1 cellular context compared by ENCODE assay signal in the genomic region with DNA sequence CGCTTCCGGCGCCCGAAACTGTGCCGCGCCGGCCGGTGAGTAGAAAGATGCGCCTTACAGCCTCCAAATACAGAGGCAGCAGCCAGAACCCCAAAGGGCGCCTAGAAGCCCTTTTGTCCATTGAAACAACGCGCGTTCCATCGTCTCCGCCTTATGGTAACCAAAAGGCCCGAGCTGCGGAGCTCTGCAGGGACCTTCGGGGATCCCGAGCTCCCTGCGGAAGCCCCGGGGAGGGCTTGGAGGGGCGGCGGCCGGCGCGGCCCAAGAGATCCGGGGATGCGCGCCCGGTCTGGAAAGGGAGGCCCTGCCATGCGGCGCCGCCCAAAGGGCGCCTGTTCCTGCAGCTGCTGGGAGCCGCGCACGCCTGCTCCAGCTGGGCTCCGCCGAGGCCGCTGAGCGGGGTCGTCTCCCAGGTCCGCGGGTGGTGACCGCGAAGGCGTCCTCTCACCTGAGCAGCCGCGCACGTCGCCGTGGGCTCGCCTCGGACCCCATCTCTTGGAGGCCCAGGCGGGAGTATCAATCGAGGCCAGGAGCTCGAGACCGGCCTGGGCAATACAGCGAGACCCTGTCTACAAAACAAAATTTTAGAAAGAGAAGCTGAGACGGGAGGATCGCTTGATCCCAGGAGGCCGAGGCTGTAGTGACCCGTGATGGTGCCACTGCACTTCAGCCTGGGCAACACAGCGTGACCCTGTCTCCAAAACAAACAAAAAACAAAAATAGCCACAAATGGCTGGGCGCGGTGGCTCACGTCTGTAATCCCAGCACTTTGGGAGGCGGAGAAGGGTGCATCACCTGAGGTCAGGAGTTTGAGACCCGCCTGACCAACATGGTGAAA.
TF ChIP-seq lines count a peak whose summit lies in the region.

No MANE protein-coding gene starts in this region.

TF ChIP-seq in HEK293, 187 proteins besides CTCF, POLR2A, EP300 and RAD21 (continued from another document and continues in another):
- TF ChIP-seq ZNF18 (tag by site-specific recombination; IDR thresholded peaks at IDR 0.05) (no peak), ZNF248 (tag by site-specific recombination; IDR thresholded peaks at IDR 0.05) (no peak), ZNF155 (tag by site-specific recombination; IDR thresholded peaks at IDR 0.05) (no peak), ZNF324 (tag by site-specific recombination; IDR thresholded peaks at IDR 0.05) (no peak; the same call in 1 of the 2 replicates), ZNF221 (tag by site-specific recombination; IDR thresholded peaks at IDR 0.05; ENCODE audit: borderline replicate concordance) (no peak), ZNF677 (tag by site-specific recombination; IDR thresholded peaks at IDR 0.05) (no peak), ZSCAN30 (tag by site-specific recombination; IDR thresholded peaks at IDR 0.05) (peak; percentile 3; the same call in 1 of the 2 replicates), ZSCAN5A (tag by site-specific recombination; IDR thresholded peaks at IDR 0.05) (no peak), ZNF658 (tag by site-specific recombination; IDR thresholded peaks at IDR 0.05) (no peak), ZNF530 (tag by site-specific recombination; IDR thresholded peaks at IDR 0.05; ENCODE audit: low read depth) (no peak), ZNF416 (tag by site-specific recombination; IDR thresholded peaks at IDR 0.05) (no peak), ZNF549 (tag by site-specific recombination; IDR thresholded peaks at IDR 0.05) (no peak), PBX3 (CRISPR knock-in tag; IDR thresholded peaks at IDR 0.05) (no peak), ZNF404 (tag by site-specific recombination; IDR thresholded peaks at IDR 0.05) (no peak; the same call in 1 of the 2 replicates), KLF16 (tag by site-specific recombination; IDR thresholded peaks at IDR 0.05) (no peak; the same call in 1 of the 2 replicates), YY2 (tag by site-specific recombination; IDR thresholded peaks at IDR 0.05) (no peak), ZNF501 (tag by site-specific recombination; IDR thresholded peaks at IDR 0.05) (no peak), MZF1 (tag by site-specific recombination; IDR thresholded peaks at IDR 0.05; ENCODE audit: borderline replicate concordance) (no peak), SP3 (tag by site-specific recombination; IDR thresholded peaks at IDR 0.05) (0 out of 2 replicates have a peak, but pooled peaks have one; percentile 34), KLF8 (tag by site-specific recombination; IDR thresholded peaks at IDR 0.05) (no peak), ZNF654 (tag by site-specific recombination; IDR thresholded peaks at IDR 0.05; ENCODE audit: low read depth) (no peak), BCL11B (tag by site-specific recombination; IDR thresholded peaks at IDR 0.05; ENCODE audit: low read depth) (no peak), ZNF366 (tag by site-specific recombination; conservative IDR thresholded peaks at IDR 0.05) (no peak), ZNF394 (tag by site-specific recombination; IDR thresholded peaks at IDR 0.05; ENCODE audit: borderline replicate concordance) (0 out of 2 replicates have a peak, but pooled peaks have one; percentile 14), ZNF629 (tag by site-specific recombination; IDR thresholded peaks at IDR 0.05) (0 out of 2 replicates have a peak, but pooled peaks have one; percentile 24), ZNF544 (tag by site-specific recombination; IDR thresholded peaks at IDR 0.05) (no peak), ZNF521 (tag by site-specific recombination; IDR thresholded peaks at IDR 0.05) (no peak), ATF2 (tag by site-specific recombination; IDR thresholded peaks at IDR 0.05; ENCODE audit: low read depth) (no peak), YY1 (tag by site-specific recombination; IDR thresholded peaks at IDR 0.05) (no peak), ZFP37 (tag by site-specific recombination; IDR thresholded peaks at IDR 0.05) (peak; percentile 15; the same call in 1 of the 2 replicates), ZBTB8A (tag by site-specific recombination; IDR thresholded peaks at IDR 0.05) (peak; percentile 100), ZBTB17 (tag by site-specific recombination; IDR thresholded peaks at IDR 0.05) (0 out of 2 replicates have a peak, but pooled peaks have one; percentile 22)
- TF ChIP-seq, protein P1, sequence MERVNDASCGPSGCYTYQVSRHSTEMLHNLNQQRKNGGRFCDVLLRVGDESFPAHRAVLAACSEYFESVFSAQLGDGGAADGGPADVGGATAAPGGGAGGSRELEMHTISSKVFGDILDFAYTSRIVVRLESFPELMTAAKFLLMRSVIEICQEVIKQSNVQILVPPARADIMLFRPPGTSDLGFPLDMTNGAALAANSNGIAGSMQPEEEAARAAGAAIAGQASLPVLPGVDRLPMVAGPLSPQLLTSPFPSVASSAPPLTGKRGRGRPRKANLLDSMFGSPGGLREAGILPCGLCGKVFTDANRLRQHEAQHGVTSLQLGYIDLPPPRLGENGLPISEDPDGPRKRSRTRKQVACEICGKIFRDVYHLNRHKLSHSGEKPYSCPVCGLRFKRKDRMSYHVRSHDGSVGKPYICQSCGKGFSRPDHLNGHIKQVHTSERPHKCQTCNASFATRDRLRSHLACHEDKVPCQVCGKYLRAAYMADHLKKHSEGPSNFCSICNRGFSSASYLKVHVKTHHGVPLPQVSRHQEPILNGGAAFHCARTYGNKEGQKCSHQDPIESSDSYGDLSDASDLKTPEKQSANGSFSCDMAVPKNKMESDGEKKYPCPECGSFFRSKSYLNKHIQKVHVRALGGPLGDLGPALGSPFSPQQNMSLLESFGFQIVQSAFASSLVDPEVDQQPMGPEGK (tag by site-specific recombination; IDR thresholded peaks at IDR 0.05) = peak; percentile 73
- TF ChIP-seq, protein P2, sequence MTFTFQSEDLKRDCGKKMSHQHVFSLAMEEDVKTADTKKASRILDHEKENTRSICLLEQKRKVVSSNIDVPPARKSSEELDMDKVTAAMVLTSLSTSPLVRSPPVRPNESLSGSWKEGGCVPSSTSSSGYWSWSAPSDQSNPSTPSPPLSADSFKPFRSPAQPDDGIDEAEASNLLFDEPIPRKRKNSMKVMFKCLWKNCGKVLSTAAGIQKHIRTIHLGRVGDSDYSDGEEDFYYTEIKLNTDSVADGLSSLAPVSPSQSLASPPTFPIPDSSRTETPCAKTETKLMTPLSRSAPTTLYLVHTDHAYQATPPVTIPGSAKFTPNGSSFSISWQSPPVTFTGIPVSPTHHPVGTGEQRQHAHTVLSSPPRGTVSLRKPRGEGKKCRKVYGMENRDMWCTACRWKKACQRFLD (tag by site-specific recombination; IDR thresholded peaks at IDR 0.05) = peak; percentile 83; the same call in 1 of the 2 replicates
- TF ChIP-seq, protein P3, sequence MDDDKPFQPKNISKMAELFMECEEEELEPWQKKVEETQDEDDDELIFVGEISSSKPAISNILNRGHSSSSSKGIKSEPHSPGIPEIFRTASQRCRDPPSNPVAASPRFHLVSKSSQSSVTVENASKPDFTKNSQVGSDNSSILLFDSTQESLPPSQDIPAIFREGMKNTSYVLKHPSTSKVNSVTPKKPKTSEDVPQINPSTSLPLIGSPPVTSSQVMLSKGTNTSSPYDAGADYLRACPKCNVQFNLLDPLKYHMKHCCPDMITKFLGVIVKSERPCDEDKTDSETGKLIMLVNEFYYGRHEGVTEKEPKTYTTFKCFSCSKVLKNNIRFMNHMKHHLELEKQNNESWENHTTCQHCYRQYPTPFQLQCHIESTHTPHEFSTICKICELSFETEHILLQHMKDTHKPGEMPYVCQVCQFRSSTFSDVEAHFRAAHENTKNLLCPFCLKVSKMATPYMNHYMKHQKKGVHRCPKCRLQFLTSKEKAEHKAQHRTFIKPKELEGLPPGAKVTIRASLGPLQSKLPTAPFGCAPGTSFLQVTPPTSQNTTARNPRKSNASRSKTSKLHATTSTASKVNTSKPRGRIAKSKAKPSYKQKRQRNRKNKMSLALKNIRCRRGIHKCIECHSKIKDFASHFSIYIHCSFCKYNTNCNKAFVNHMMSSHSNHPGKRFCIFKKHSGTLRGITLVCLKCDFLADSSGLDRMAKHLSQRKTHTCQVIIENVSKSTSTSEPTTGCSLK (tag by site-specific recombination; IDR thresholded peaks at IDR 0.05) = no peak
- TF ChIP-seq, protein P4, sequence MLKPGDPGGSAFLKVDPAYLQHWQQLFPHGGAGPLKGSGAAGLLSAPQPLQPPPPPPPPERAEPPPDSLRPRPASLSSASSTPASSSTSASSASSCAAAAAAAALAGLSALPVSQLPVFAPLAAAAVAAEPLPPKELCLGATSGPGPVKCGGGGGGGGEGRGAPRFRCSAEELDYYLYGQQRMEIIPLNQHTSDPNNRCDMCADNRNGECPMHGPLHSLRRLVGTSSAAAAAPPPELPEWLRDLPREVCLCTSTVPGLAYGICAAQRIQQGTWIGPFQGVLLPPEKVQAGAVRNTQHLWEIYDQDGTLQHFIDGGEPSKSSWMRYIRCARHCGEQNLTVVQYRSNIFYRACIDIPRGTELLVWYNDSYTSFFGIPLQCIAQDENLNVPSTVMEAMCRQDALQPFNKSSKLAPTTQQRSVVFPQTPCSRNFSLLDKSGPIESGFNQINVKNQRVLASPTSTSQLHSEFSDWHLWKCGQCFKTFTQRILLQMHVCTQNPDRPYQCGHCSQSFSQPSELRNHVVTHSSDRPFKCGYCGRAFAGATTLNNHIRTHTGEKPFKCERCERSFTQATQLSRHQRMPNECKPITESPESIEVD (tag by site-specific recombination; IDR thresholded peaks at IDR 0.05) = no peak
- TF ChIP-seq, protein P5, sequence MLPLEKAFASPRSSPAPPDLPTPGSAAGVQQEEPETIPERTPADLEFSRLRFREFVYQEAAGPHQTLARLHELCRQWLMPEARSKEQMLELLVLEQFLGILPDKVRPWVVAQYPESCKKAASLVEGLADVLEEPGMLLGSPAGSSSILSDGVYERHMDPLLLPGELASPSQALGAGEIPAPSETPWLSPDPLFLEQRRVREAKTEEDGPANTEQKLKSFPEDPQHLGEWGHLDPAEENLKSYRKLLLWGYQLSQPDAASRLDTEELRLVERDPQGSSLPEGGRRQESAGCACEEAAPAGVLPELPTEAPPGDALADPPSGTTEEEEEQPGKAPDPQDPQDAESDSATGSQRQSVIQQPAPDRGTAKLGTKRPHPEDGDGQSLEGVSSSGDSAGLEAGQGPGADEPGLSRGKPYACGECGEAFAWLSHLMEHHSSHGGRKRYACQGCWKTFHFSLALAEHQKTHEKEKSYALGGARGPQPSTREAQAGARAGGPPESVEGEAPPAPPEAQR (tag by site-specific recombination; IDR thresholded peaks at IDR 0.05) = no peak
- TF ChIP-seq, protein P6, sequence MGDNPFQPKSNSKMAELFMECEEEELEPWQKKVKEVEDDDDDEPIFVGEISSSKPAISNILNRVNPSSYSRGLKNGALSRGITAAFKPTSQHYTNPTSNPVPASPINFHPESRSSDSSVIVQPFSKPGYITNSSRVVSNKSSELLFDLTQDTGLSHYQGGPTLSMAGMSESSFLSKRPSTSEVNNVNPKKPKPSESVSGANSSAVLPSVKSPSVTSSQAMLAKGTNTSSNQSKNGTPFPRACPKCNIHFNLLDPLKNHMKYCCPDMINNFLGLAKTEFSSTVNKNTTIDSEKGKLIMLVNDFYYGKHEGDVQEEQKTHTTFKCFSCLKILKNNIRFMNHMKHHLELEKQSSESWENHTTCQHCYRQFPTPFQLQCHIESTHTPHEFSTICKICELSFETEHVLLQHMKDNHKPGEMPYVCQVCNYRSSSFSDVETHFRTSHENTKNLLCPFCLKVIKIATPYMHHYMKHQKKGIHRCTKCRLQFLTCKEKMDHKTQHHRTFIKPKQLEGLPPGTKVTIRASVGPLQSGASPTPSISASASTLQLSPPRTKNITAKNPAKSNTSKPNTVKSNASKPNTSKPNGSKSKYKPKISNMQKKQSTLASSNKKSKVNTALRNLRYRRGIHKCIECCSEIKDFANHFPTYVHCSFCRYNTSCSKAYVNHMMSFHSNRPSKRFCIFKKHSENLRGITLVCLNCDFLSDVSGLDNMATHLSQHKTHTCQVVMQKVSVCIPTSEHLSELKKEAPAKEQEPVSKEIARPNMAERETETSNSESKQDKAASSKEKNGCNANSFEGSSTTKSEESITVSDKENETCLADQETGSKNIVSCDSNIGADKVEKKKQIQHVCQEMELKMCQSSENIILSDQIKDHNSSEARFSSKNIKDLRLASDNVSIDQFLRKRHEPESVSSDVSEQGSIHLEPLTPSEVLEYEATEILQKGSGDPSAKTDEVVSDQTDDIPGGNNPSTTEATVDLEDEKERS (tag by site-specific recombination; IDR thresholded peaks at IDR 0.05) = no peak
- TF ChIP-seq, protein P7, sequence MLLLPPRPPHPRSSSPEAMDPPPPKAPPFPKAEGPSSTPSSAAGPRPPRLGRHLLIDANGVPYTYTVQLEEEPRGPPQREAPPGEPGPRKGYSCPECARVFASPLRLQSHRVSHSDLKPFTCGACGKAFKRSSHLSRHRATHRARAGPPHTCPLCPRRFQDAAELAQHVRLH (tag by site-specific recombination; IDR thresholded peaks at IDR 0.05) = no peak
